Comparison of ENCODE assay signal across 7 cellular contexts in the genomic region with DNA sequence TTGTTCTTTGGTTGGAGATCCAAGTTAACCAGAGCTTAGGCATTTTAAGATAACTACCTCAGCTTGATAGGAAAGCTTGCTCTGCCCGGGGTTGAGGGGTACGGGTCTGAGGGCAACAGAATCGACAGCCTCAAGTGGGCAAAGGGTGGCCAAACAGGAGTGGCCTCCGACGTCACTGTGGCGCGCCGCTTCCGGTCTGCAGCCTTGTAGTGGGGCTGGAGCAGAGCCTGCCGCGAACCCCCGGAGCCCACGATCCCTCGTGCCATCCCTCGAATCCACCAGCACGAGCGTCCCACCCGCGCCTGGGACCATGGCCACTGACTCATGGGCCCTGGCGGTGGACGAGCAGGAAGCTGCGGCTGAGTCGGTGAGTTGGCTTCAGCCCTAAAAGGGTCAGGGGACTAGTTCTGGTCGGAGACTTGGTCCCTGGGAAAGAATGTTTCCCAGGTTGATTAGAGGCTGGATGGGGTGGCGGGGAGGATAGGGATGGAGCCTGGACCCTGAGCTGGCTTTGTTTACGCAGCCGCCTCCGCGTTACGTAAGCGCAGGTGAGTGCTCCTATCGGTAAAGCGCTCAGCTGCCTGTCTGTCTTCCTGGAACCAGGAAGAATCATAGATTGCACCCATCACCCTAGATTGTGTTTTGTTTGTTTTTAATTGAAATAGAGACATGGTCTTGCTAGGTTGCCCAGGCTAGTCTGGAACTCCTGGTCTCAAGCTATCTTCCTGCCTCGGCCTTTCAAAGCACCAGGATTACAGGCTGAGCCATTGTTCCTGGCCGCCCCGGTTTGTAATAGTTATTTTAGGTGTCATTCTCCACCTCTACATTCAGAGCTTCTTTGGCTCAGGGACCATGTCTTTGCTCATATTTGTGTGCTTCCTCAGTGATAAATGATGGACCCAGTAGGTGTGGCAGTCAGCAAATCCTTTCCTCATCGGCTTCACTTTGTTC. TPM values are rescaled to one million over a fixed set of nuclear protein-coding genes. Genes with fewer than 3 reads are reported as not detected.
A peak's percentile ranks its signal among the peaks of the same experiment; 100 is the strongest.
DNase-seq lines count a peak whose midpoint lies in the region; ATAC-seq and TF ChIP-seq lines count a peak whose summit lies in the region.

A gene (plus strand): TSS at position 199 of the 951 bp plus-strand sequence. CDS start 112 bp downstream, at position 311.

- peak within 1 kb of the TSS; percentile 97 for H3K9ac ChIP-seq in colonic mucosa (ENCODE audit: low read depth in 2 of 2, low read length in 2 of 2)

- H3K27me3 ChIP-seq in colonic mucosa = no peaks in the 10 kb centered on the region

- peak within 1 kb of the TSS; percentile 54 for H3K4me3 ChIP-seq in colonic mucosa

- H3K9me3 ChIP-seq in colonic mucosa = no peaks in the 10 kb centered on the region

- peaks cover 4% of the 10 kb centered on the region for H3K9me3 Mint-ChIP-seq in activated CD4-positive, alpha-beta T cell treated with anti-CD3 and anti-CD28 coated beads for 36 hours (ENCODE audit: low read depth)

- H3K27ac ChIP-seq in colonic mucosa = peak within 1 kb of the TSS; percentile 79

- peaks cover 16% of the 10 kb centered on the region for H3K36me3 Mint-ChIP-seq in activated CD4-positive, alpha-beta T cell treated with anti-CD3 and anti-CD28 coated beads for 36 hours (ENCODE audit: low read depth)

- POLR2A ChIA-PET in activated CD4-positive, alpha-beta T cell treated with anti-CD3 and anti-CD28 coated beads for 36 hours (lab: Charles Lee) = interaction anchor here (0.9 to 3.0 kb wide), 6 partner anchors 9 to 82 kb away, joined by 3 to 27 read pairs (median 6); a partner anchor contains a TSS

- H3K4me3 Mint-ChIP-seq in activated CD4-positive, alpha-beta T cell treated with anti-CD3 and anti-CD28 coated beads for 36 hours = peak within 1 kb of the TSS; percentile 91

- H3K27me3 Mint-ChIP-seq in activated CD4-positive, alpha-beta T cell treated with anti-CD3 and anti-CD28 coated beads for 36 hours = no peaks in the 10 kb centered on the region

- peak within 1 kb of the TSS; percentile 96 for H3K27ac Mint-ChIP-seq in activated CD4-positive, alpha-beta T cell treated with anti-CD3 and anti-CD28 coated beads for 36 hours

- intact Hi-C loops in activated CD4-positive, alpha-beta T cell treated with anti-CD3 and anti-CD28 coated beads for 36 hours (cut with DNase I, micrococcal nuclease) = loop anchor here (1.0 to 2.0 kb wide), 3 partner anchors 10 to 48 kb away; a partner anchor contains a TSS
- intact Hi-C loops in colonic mucosa (cut with DNase I) = no loop called here

- CTCF ChIA-PET in activated CD4-positive, alpha-beta T cell treated with anti-CD3 and anti-CD28 coated beads for 36 hours (lab: Charles Lee) = interaction anchor here (0.7 to 1.6 kb wide), 8 partner anchors 8 to 1107 kb away, joined by 3 to 5 read pairs (median 4); no protein-coding TSS in a partner anchor

- no peak for TF ChIP-seq CTCF in colonic mucosa (IDR thresholded peaks at IDR 0.05)

- H3K36me3 ChIP-seq in colonic mucosa = no peaks in the 10 kb centered on the region

- no peaks in the 10 kb centered on the region for H3K4me1 ChIP-seq in colonic mucosa

- H3K4me1 Mint-ChIP-seq in activated CD4-positive, alpha-beta T cell treated with anti-CD3 and anti-CD28 coated beads for 36 hours = peaks cover 32% of the 10 kb centered on the region

- peak; percentile 61 for DNase-seq in NCI-H226
- DNase-seq in activated CD4-positive, alpha-beta T cell treated with anti-CD3 and anti-CD28 coated beads for 36 hours = peak; percentile 83
- DNase-seq in colonic mucosa = peak; percentile 85
- DNase-seq in kidney tubule cell (ENCODE audit: low spot score) = peak; percentile 70
- peak; percentile 43 to 61 for DNase-seq in stimulated activated CD4-positive, alpha-beta T cell treated with anti-CD3 and anti-CD28 coated beads, Interleukin-15, amount 100 ng/mL, for 48 hours (ENCODE audit: low read depth in 2 of 2)

- ATAC-seq in GM18520 (IDR thresholded peaks at IDR 0.05; ENCODE audit: unreplicated experiment) (peak; percentile 57), HG03097 (IDR thresholded peaks at IDR 0.05; ENCODE audit: low FRiP score, unreplicated experiment) (peak; percentile 68)
- peak; percentile 91 for ATAC-seq in activated CD4-positive, alpha-beta T cell treated with anti-CD3 and anti-CD28 coated beads for 36 hours

RNA-seq across cellular contexts. Expression of the gene that starts here (rescaled TPM):
- 10 to 100 TPM; 32.3 to 34.7 TPM for total RNA-seq in activated CD4-positive, alpha-beta T cell treated with anti-CD3 and anti-CD28 coated beads for 36 hours
- total RNA-seq in colonic mucosa = 10 to 100 TPM; 22.3 to 25.6 TPM

Comparison
In these comparisons a context has a peak if more than half of its experiments do, and no peak if none do; other contexts are left out.
1. Peak in every context shown above with its lines: DNase-seq, ATAC-seq, H3K4me3 ChIP-seq and H3K27ac ChIP-seq.